ENCODE assay signal across 1 cellular context in the genomic region with DNA sequence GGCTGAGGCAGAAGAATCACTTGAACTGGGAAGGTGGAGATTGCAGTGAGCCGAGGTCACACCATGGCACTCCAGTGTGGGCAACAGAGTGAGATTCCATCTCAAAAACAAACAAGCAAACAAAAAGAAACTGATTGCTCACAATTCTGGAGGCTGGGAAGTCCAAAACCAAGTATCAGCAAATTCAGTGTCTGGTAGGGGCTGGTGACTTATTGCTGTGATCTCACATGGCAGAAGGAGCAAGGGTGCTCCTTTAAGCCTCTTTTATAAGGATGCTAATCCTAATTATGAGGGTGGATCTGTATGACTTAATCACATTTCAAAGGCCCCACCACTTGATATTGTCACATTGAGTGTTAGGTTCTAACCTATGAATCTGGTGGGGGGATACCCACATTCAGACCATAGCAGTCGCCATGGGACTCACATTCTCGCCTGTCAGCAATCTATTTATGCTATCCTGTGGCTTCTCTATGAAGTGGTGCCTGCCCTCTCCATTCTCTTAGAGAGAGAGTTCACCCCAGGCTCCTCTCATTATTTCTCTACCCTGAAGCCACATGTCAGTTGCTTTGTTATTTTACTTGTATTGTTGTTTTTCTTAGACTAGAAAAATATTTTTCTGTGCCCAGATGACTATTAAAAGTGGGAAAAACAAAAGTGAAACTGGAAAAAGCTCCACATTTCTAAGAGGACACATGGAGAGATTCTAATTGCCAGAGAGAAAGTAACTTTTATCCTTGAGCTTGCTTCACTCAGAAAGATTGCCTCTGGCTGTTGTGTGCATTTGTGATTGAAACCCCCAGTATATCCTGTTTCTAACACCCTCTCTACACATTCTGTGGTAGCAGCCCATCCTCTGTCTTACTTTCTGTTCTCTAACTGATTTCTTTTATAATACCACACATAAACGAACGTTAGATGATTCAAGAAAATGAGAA.
TF ChIP-seq lines count a peak whose summit lies in the region.

No MANE protein-coding gene starts in this region.

TF ChIP-seq in IMR-90, 13 proteins besides CTCF, POLR2A, EP300 and RAD21:
- no peak for TF ChIP-seq NFE2L2 (IDR thresholded peaks at IDR 0.05; ENCODE audit: low read depth, low read length)
- no peak for TF ChIP-seq MXI1 (IDR thresholded peaks at IDR 0.05; ENCODE audit: borderline replicate concordance, low read depth, low read length)
- TF ChIP-seq RFX5 (IDR thresholded peaks at IDR 0.05; ENCODE audit: low read depth, low read length) = no peak
- TF ChIP-seq, protein P1, sequence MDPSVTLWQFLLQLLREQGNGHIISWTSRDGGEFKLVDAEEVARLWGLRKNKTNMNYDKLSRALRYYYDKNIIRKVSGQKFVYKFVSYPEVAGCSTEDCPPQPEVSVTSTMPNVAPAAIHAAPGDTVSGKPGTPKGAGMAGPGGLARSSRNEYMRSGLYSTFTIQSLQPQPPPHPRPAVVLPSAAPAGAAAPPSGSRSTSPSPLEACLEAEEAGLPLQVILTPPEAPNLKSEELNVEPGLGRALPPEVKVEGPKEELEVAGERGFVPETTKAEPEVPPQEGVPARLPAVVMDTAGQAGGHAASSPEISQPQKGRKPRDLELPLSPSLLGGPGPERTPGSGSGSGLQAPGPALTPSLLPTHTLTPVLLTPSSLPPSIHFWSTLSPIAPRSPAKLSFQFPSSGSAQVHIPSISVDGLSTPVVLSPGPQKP (IDR thresholded peaks at IDR 0.05; ENCODE audit: borderline replicate concordance, low read depth, low read length) = no peak
- no peak for TF ChIP-seq FOS (IDR thresholded peaks at IDR 0.05; ENCODE audit: low read depth, low read length)
- no peak for TF ChIP-seq MAFK (IDR thresholded peaks at IDR 0.05; ENCODE audit: low read depth, low read length)
- no peak for TF ChIP-seq BHLHE40 (IDR thresholded peaks at IDR 0.05; ENCODE audit: low read depth, low read length)
- TF ChIP-seq USF2 (IDR thresholded peaks at IDR 0.05; ENCODE audit: low read depth, low read length) = no peak
- TF ChIP-seq CEBPB (IDR thresholded peaks at IDR 0.05; ENCODE audit: low read depth, low read length) = no peak
- TF ChIP-seq SMC3 (IDR thresholded peaks at IDR 0.05; ENCODE audit: low read depth, low read length) = no peak
- no peak for TF ChIP-seq MAZ (IDR thresholded peaks at IDR 0.05; ENCODE audit: borderline replicate concordance, low read depth, low read length)
- no peak for TF ChIP-seq RCOR1 (IDR thresholded peaks at IDR 0.05; ENCODE audit: insufficient replicate concordance, low read length)
- TF ChIP-seq CHD1 (IDR thresholded peaks at IDR 0.05; ENCODE audit: low read depth, low read length) = no peak
